ENCODE assay signal across 1 cellular context in genomic region chr4:98568896-98569663, GRCh38.
TF ChIP-seq lines count a peak whose summit lies in the region.

No MANE protein-coding gene starts in this region.

TF ChIP-seq in SK-N-SH, 30 proteins besides CTCF, POLR2A, EP300 and RAD21 (continued from another document):
- TF ChIP-seq, protein P1, sequence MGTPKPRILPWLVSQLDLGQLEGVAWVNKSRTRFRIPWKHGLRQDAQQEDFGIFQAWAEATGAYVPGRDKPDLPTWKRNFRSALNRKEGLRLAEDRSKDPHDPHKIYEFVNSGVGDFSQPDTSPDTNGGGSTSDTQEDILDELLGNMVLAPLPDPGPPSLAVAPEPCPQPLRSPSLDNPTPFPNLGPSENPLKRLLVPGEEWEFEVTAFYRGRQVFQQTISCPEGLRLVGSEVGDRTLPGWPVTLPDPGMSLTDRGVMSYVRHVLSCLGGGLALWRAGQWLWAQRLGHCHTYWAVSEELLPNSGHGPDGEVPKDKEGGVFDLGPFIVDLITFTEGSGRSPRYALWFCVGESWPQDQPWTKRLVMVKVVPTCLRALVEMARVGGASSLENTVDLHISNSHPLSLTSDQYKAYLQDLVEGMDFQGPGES (IDR thresholded peaks at IDR 0.05; ENCODE audit: low read depth, low read length), result no peak
- TF ChIP-seq MEF2A (IDR thresholded peaks at IDR 0.05; ENCODE audit: borderline replicate concordance, low read depth) (no peak), MXI1 (IDR thresholded peaks at IDR 0.05; ENCODE audit: low read depth, low read length) (no peak), PBX3 (IDR thresholded peaks at IDR 0.05) (no peak)
